16 cellular contexts compared by ENCODE assay signal in genomic region chr2:46770622-46771021, GRCh38.
A peak's percentile ranks its signal among the peaks of the same experiment; 100 is the strongest.
DNase-seq lines count a peak whose midpoint lies in the region; TF ChIP-seq lines count a peak whose summit lies in the region.
"Had no signal": no experiment of that assay in that cellular context is flagged by ENCODE, and none has a peak within 500 bp of the region (broad histone marks: within the 10 kb centered on the region; RNA-seq: fewer than 3 reads in every experiment).

No MANE protein-coding gene starts in this region.

- H3K4me3 Mint-ChIP-seq in osteocyte (ENCODE audit: unreplicated experiment), result no peak overlapping the region
- no peak overlapping the region for H3K4me3 Mint-ChIP-seq in activated naive CD8-positive, alpha-beta T cell treated with anti-CD3 and anti-CD28 coated beads for 36 hours
- H3K4me3 Mint-ChIP-seq: activated CD4-positive, alpha-beta memory T cell treated with anti-CD3 and anti-CD28 coated beads, Interleukin-2, amount 10 ng/mL, durations not matched to agents 7 days and 5 days; activated T-helper 17 cell treated with anti-CD3 and anti-CD28 coated beads, Interleukin-2, amount 50 U/mL, for 72 hours; CD8-positive, alpha-beta T cell had no signal

- H3K9me3 Mint-ChIP-seq in osteocyte (ENCODE audit: unreplicated experiment), result peaks cover 4% of the 10 kb centered on the region
- no peaks in the 10 kb centered on the region for H3K9me3 Mint-ChIP-seq in activated naive CD8-positive, alpha-beta T cell treated with anti-CD3 and anti-CD28 coated beads for 36 hours
- H3K9me3 Mint-ChIP-seq: activated CD4-positive, alpha-beta memory T cell treated with anti-CD3 and anti-CD28 coated beads, Interleukin-2, amount 10 ng/mL, durations not matched to agents 7 days and 5 days; activated T-helper 17 cell treated with anti-CD3 and anti-CD28 coated beads, Interleukin-2, amount 50 U/mL, for 72 hours; CD8-positive, alpha-beta T cell had no signal

- no peak for TF ChIP-seq CTCF in fibroblast of villous mesenchyme (IDR thresholded peaks at IDR 0.05; ENCODE audit: insufficient read depth, low read depth, low read length)
- TF ChIP-seq CTCF in osteocyte (IDR thresholded peaks at IDR 0.05), result no peak

- no peaks in the 10 kb centered on the region for H3K27me3 Mint-ChIP-seq in osteocyte (ENCODE audit: unreplicated experiment)
- no peaks in the 10 kb centered on the region for H3K27me3 Mint-ChIP-seq in activated naive CD8-positive, alpha-beta T cell treated with anti-CD3 and anti-CD28 coated beads for 36 hours
- H3K27me3 Mint-ChIP-seq: activated CD4-positive, alpha-beta memory T cell treated with anti-CD3 and anti-CD28 coated beads, Interleukin-2, amount 10 ng/mL, durations not matched to agents 7 days and 5 days; activated T-helper 17 cell treated with anti-CD3 and anti-CD28 coated beads, Interleukin-2, amount 50 U/mL, for 72 hours had no signal

- H3K4me1 Mint-ChIP-seq in osteocyte (ENCODE audit: unreplicated experiment), result peaks cover 18% of the 10 kb centered on the region
- H3K4me1 Mint-ChIP-seq in activated naive CD8-positive, alpha-beta T cell treated with anti-CD3 and anti-CD28 coated beads for 36 hours, result no peaks in the 10 kb centered on the region
- H3K4me1 Mint-ChIP-seq: activated CD4-positive, alpha-beta memory T cell treated with anti-CD3 and anti-CD28 coated beads, Interleukin-2, amount 10 ng/mL, durations not matched to agents 7 days and 5 days; activated T-helper 17 cell treated with anti-CD3 and anti-CD28 coated beads, Interleukin-2, amount 50 U/mL, for 72 hours had no signal

- peak overlapping the region; percentile 59 for H3K27ac Mint-ChIP-seq in osteocyte (ENCODE audit: unreplicated experiment)
- H3K27ac Mint-ChIP-seq in activated naive CD8-positive, alpha-beta T cell treated with anti-CD3 and anti-CD28 coated beads for 36 hours, result no peak overlapping the region
- H3K27ac Mint-ChIP-seq: activated CD4-positive, alpha-beta memory T cell treated with anti-CD3 and anti-CD28 coated beads, Interleukin-2, amount 10 ng/mL, durations not matched to agents 7 days and 5 days; activated T-helper 17 cell treated with anti-CD3 and anti-CD28 coated beads, Interleukin-2, amount 50 U/mL, for 72 hours; CD8-positive, alpha-beta T cell had no signal

- H3K4me3 ChIP-seq in fibroblast of villous mesenchyme (ENCODE audit: low read depth, low read length), result no peak overlapping the region
- H3K4me3 ChIP-seq: thoracic aorta had no signal

- H3K36me3 Mint-ChIP-seq in osteocyte (ENCODE audit: unreplicated experiment), result peaks cover 3% of the 10 kb centered on the region
- H3K36me3 Mint-ChIP-seq in activated naive CD8-positive, alpha-beta T cell treated with anti-CD3 and anti-CD28 coated beads for 36 hours, result no peaks in the 10 kb centered on the region
- H3K36me3 Mint-ChIP-seq: CD8-positive, alpha-beta T cell had no signal

- DNase-seq in EH (ENCODE audit: low read depth) (peak; percentile 86), amniotic epithelial cell (ENCODE audit: low read depth) (peak; percentile 93), fibroblast of villous mesenchyme (ENCODE audit: low read depth) (peak; percentile 97), osteocyte (ENCODE audit: extremely low spot score, unreplicated experiment) (no peak), RPMI8226 (no peak), 8988T (no peak)
- no peak for DNase-seq in activated naive CD8-positive, alpha-beta T cell treated with anti-CD3 and anti-CD28 coated beads for 36 hours
- no peak for DNase-seq in stimulated activated CD4-positive, alpha-beta T cell treated with anti-CD3 and anti-CD28 coated beads, Interleukin-15, amount 100 ng/mL, for 24 hours
- DNase-seq: activated CD4-positive, alpha-beta memory T cell treated with anti-CD3 and anti-CD28 coated beads, Interleukin-2, amount 10 ng/mL, durations not matched to agents 7 days and 5 days; aorta; CD8-positive, alpha-beta T cell; NK-92 treated with Interleukin-12 subunit alpha and Interleukin-12 subunit beta, amount 100 ng/mL, for 24 hours; SHP77; stimulated activated CD8-positive, alpha-beta memory T cell treated with anti-CD3 and anti-CD28 coated beads, Interleukin-4, amount 100 ng/mL, for 48 hours had no signal

Comparison
In these comparisons a context has a peak if more than half of its experiments do, and no peak if none do; other contexts are left out.
1. DNase-seq: peak in EH (single experiment), amniotic epithelial cell (single experiment) and fibroblast of villous mesenchyme (single experiment); none in osteocyte (single experiment), RPMI8226 (single experiment), 8988T (single experiment), activated naive CD8-positive, alpha-beta T cell treated with anti-CD3 and anti-CD28 coated beads for 36 hours (single experiment) and stimulated activated CD4-positive, alpha-beta T cell treated with anti-CD3 and anti-CD28 coated beads, Interleukin-15, amount 100 ng/mL, for 24 hours (single experiment).